27 cellular contexts compared by ENCODE assay signal in genomic region chr1:117527111-117527510, GRCh38.
"Had no signal": no experiment of that assay in that cellular context is flagged by ENCODE, and none has a peak within 500 bp of the region (broad histone marks: within the 10 kb centered on the region; RNA-seq: fewer than 3 reads in every experiment).

No MANE protein-coding gene starts in this region.

- FAIRE-seq: bronchial epithelial cell had no signal

- H3K27me3 Mint-ChIP-seq: activated CD4-positive, alpha-beta T cell treated with anti-CD3 and anti-CD28 coated beads, Interleukin-2, amount 10 ng/mL, durations not matched to agents 24 days and 14 days; activated CD8-positive, alpha-beta T cell treated with anti-CD3 and anti-CD28 coated beads for 36 hours; activated naive CD8-positive, alpha-beta T cell treated with anti-CD3 and anti-CD28 coated beads for 36 hours; activated T-helper 17 cell treated with anti-CD3 and anti-CD28 coated beads, Interleukin-2, amount 50 U/mL, for 72 hours had no signal

- H3K27ac Mint-ChIP-seq: activated CD4-positive, alpha-beta T cell treated with anti-CD3 and anti-CD28 coated beads, Interleukin-2, amount 10 ng/mL, durations not matched to agents 24 days and 14 days; activated CD8-positive, alpha-beta T cell treated with anti-CD3 and anti-CD28 coated beads for 36 hours; activated naive CD8-positive, alpha-beta T cell treated with anti-CD3 and anti-CD28 coated beads for 36 hours; activated T-cell treated with anti-CD3 and anti-CD28 coated beads, Interleukin-2, amount 50 U/mL, for 72 hours; activated T-helper 17 cell treated with anti-CD3 and anti-CD28 coated beads, Interleukin-2, amount 50 U/mL, for 72 hours had no signal

- H3K4me3 Mint-ChIP-seq: activated CD4-positive, alpha-beta T cell treated with anti-CD3 and anti-CD28 coated beads, Interleukin-2, amount 10 ng/mL, durations not matched to agents 24 days and 14 days; activated CD8-positive, alpha-beta T cell treated with anti-CD3 and anti-CD28 coated beads for 36 hours; activated naive CD8-positive, alpha-beta T cell treated with anti-CD3 and anti-CD28 coated beads for 36 hours; activated T-helper 17 cell treated with anti-CD3 and anti-CD28 coated beads, Interleukin-2, amount 50 U/mL, for 72 hours had no signal

- H3K27ac ChIP-seq: SJCRH30, SK-N-MC, WERI-Rb-1 had no signal

- DNase-seq: activated CD4-positive, alpha-beta T cell treated with anti-CD3 and anti-CD28 coated beads, Interleukin-2, amount 10 ng/mL, durations not matched to agents 24 days and 14 days; activated CD4-positive, alpha-beta T cell treated with anti-CD3 and anti-CD28 coated beads, Interleukin-2, amount 50 U/mL, for 4 hours; activated CD8-positive, alpha-beta T cell treated with anti-CD3 and anti-CD28 coated beads for 36 hours; activated effector memory CD4-positive, alpha-beta T cell treated with anti-CD3 and anti-CD28 coated beads, Interleukin-2, amount 50 U/mL, for 16 hours; activated naive CD4-positive, alpha-beta T cell; activated naive CD4-positive, alpha-beta T cell treated with anti-CD3 and anti-CD28 coated beads, Interleukin-2, amount 50 U/mL, for 16 hours; activated naive CD8-positive, alpha-beta T cell treated with anti-CD3 and anti-CD28 coated beads for 36 hours; activated T-cell treated with anti-CD3 and anti-CD28 coated beads, Interleukin-2, amount 50 U/mL, for 1 hour; activated T-cell treated with anti-CD3 and anti-CD28 coated beads, Interleukin-2, amount 50 U/mL, for 72 hours; amniotic stem cell; body of pancreas; Karpas-422; NCI-H1105 treated with DMSO at 0.1 percent for 48 hours; NCI-H1436 treated with DMSO at 0.1 percent for 48 hours; NCI-H1694 treated with DMSO at 0.1 percent for 48 hours; NCI-H2029; NCI-H345; NCI-H524 treated with DMSO at 0.1 percent for 48 hours; SHP77; SJCRH30; T1000; WERI-Rb-1 had no signal

- H3K4me3 ChIP-seq: ascending aorta, body of pancreas, SJCRH30, SK-N-MC had no signal

- H3K27me3 ChIP-seq: ascending aorta, body of pancreas, SJCRH30 had no signal

- H3K36me3 ChIP-seq: ascending aorta, WERI-Rb-1 had no signal

- H3K4me1 ChIP-seq: SJCRH30 had no signal

- H3K9me3 ChIP-seq: ascending aorta, body of pancreas, SJCRH30 had no signal

- ATAC-seq: body of pancreas, Panc1 had no signal

- H3K9me3 Mint-ChIP-seq: activated CD4-positive, alpha-beta T cell treated with anti-CD3 and anti-CD28 coated beads, Interleukin-2, amount 10 ng/mL, durations not matched to agents 24 days and 14 days; activated naive CD8-positive, alpha-beta T cell treated with anti-CD3 and anti-CD28 coated beads for 36 hours; activated T-helper 17 cell treated with anti-CD3 and anti-CD28 coated beads, Interleukin-2, amount 50 U/mL, for 72 hours had no signal
